17 cellular contexts compared by ENCODE assay signal in genomic region chr5:128913551-128913950, GRCh38. TPM values are rescaled to one million over a fixed set of nuclear protein-coding genes. Genes with fewer than 3 reads are reported as not detected.
DNase-seq lines count a peak whose midpoint lies in the region; ATAC-seq and TF ChIP-seq lines count a peak whose summit lies in the region.
"Had no signal": no experiment of that assay in that cellular context is flagged by ENCODE, and none has a peak within 500 bp of the region (broad histone marks: within the 10 kb centered on the region; RNA-seq: fewer than 3 reads in every experiment).

No MANE protein-coding gene starts in this region.

- no peak overlapping the region for H3K4me3 ChIP-seq in Karpas-422 (ENCODE audit: low read length)
- no peak overlapping the region for H3K4me3 ChIP-seq in lower lobe of right lung
- no peak overlapping the region for H3K4me3 ChIP-seq in neural progenitor cell
- H3K4me3 ChIP-seq: cardiac muscle cell, left ventricle myocardium inferior, thoracic aorta had no signal

- H3K79me2 ChIP-seq in Karpas-422 (ENCODE audit: low read length), result no peaks in the 10 kb centered on the region
- H3K79me2 ChIP-seq in neural progenitor cell (ENCODE audit: low read depth), result no peaks in the 10 kb centered on the region

- H2AFZ ChIP-seq in Karpas-422 (ENCODE audit: low read length) (no peak overlapping the region), neural progenitor cell (replicated peaks) (no peak overlapping the region)

- DNase-seq in Karpas-422 (peak; percentile 24), lower lobe of right lung (no peak), NCI-H345 (lab: John Stamatoyannopoulos, UW) (no peak), neural progenitor cell (ENCODE audit: low spot score) (no peak)
- DNase-seq: activated B cell treated with CpG ODN at 0.5 μM for 24 hours; effector memory CD4-positive, alpha-beta T cell; H9; left ventricle myocardium inferior; naive thymus-derived CD8-positive, alpha-beta T cell; NCI-H526 treated with DMSO at 0.1 percent for 48 hours had no signal

- H3K4me1 Mint-ChIP-seq in neural progenitor cell, result no peaks in the 10 kb centered on the region
- H3K4me1 Mint-ChIP-seq: activated B cell treated with CpG ODN at 0.5 μM for 24 hours; H9; naive thymus-derived CD8-positive, alpha-beta T cell had no signal

- H3K9me3 Mint-ChIP-seq in neural progenitor cell, result no peaks in the 10 kb centered on the region
- H3K9me3 Mint-ChIP-seq: activated B cell treated with CpG ODN at 0.5 μM for 24 hours; H9; naive thymus-derived CD8-positive, alpha-beta T cell had no signal

- H3K27me3 ChIP-seq in Karpas-422 (ENCODE audit: low read length) (no peaks in the 10 kb centered on the region), lower lobe of right lung (ENCODE audit: low read depth) (no peaks in the 10 kb centered on the region), neural progenitor cell (no peaks in the 10 kb centered on the region)
- H3K27me3 ChIP-seq: cardiac muscle cell had no signal

- intact Hi-C loops in lower lobe of right lung (cut with DNase I), result no loop called here

- no peaks in the 10 kb centered on the region for H3K36me3 ChIP-seq in Karpas-422 (ENCODE audit: insufficient read depth, low read length)
- no peaks in the 10 kb centered on the region for H3K36me3 ChIP-seq in lower lobe of right lung
- H3K36me3 ChIP-seq in neural progenitor cell, result no peaks in the 10 kb centered on the region
- H3K36me3 ChIP-seq: cardiac muscle cell, left ventricle myocardium inferior, thoracic aorta had no signal

- no peak overlapping the region for H3K4me3 Mint-ChIP-seq in neural progenitor cell
- H3K4me3 Mint-ChIP-seq: activated B cell treated with CpG ODN at 0.5 μM for 24 hours; H9; naive thymus-derived CD8-positive, alpha-beta T cell had no signal

- H3K4me2 ChIP-seq in Karpas-422 (ENCODE audit: low read depth, low read length, poor library complexity, severe bottlenecking), result no peak overlapping the region
- no peak overlapping the region for H3K4me2 ChIP-seq in neural progenitor cell

- H3K36me3 Mint-ChIP-seq in neural progenitor cell, result no peaks in the 10 kb centered on the region
- H3K36me3 Mint-ChIP-seq: naive thymus-derived CD8-positive, alpha-beta T cell had no signal

- H3K27ac ChIP-seq in Karpas-422 (ENCODE audit: low read length) (no peak overlapping the region), lower lobe of right lung (no peak overlapping the region), neural progenitor cell (no peak overlapping the region)
- H3K27ac ChIP-seq: cardiac muscle cell, left ventricle myocardium inferior, thoracic aorta had no signal

- no peaks in the 10 kb centered on the region for H3K9me2 ChIP-seq in Karpas-422 (replicated peaks; ENCODE audit: insufficient read depth, low read length)

- H4K20me1 ChIP-seq in Karpas-422 (ENCODE audit: insufficient read depth, low read depth, low read length) (no peaks in the 10 kb centered on the region), neural progenitor cell (ENCODE audit: low read depth) (no peaks in the 10 kb centered on the region)

- H3F3A ChIP-seq in neural progenitor cell (ENCODE audit: low read depth), result no peaks in the 10 kb centered on the region

- no peak overlapping the region for H3K27ac Mint-ChIP-seq in neural progenitor cell
- H3K27ac Mint-ChIP-seq: activated B cell treated with CpG ODN at 0.5 μM for 24 hours; H9; naive thymus-derived CD8-positive, alpha-beta T cell had no signal

- no peak for TF ChIP-seq CTCF in lower lobe of right lung (IDR thresholded peaks at IDR 0.05)
- no peak for TF ChIP-seq CTCF in neural progenitor cell (IDR thresholded peaks at IDR 0.05)

- no peaks in the 10 kb centered on the region for H3K4me1 ChIP-seq in Karpas-422 (ENCODE audit: low read length)
- no peaks in the 10 kb centered on the region for H3K4me1 ChIP-seq in lower lobe of right lung
- H3K4me1 ChIP-seq in neural progenitor cell, result no peaks in the 10 kb centered on the region

- H3K9ac ChIP-seq in Karpas-422 (ENCODE audit: low read length) (no peak overlapping the region), neural progenitor cell (no peak overlapping the region)

- no peaks in the 10 kb centered on the region for H3K27me3 Mint-ChIP-seq in neural progenitor cell (ENCODE audit: insufficient read depth, low read depth)
- H3K27me3 Mint-ChIP-seq: activated B cell treated with CpG ODN at 0.5 μM for 24 hours had no signal

- no peaks in the 10 kb centered on the region for H3K9me3 ChIP-seq in Karpas-422 (ENCODE audit: low read length)
- H3K9me3 ChIP-seq in lower lobe of right lung, result no peaks in the 10 kb centered on the region
- H3K9me3 ChIP-seq in neural progenitor cell (ENCODE audit: low read depth), result no peaks in the 10 kb centered on the region
- H3K9me3 ChIP-seq: left ventricle myocardium inferior, thoracic aorta had no signal

- peak; percentile 77 for ATAC-seq in GM18861 (IDR thresholded peaks at IDR 0.05; ENCODE audit: unreplicated experiment)
- peak; percentile 60 for ATAC-seq in GM21515 (IDR thresholded peaks at IDR 0.05; ENCODE audit: unreplicated experiment)
- ATAC-seq in HG02970 (IDR thresholded peaks at IDR 0.05; ENCODE audit: low FRiP score, unreplicated experiment), result peak; percentile 84
- ATAC-seq in lower lobe of right lung, result no peak
- ATAC-seq: naive thymus-derived CD8-positive, alpha-beta T cell had no signal

RNA-seq across cellular contexts. Expression of gene SLC27A6, which starts 51.7 kb away (rescaled TPM):
- not detected in 2 replicates for total RNA-seq in Karpas-422 (2014; rRNA removed; shearing (Covaris generic); ENCODE audit: low replicate concordance)
- total RNA-seq in lower lobe of right lung, result 0.15 TPM
- total RNA-seq in neural progenitor cell (ENCODE audit: low replicate concordance), result 1.9 and 7.4 TPM in 2 replicates
- total RNA-seq: activated B cell treated with CpG ODN at 0.5 μM for 24 hours; LHCN-M2; naive thymus-derived CD8-positive, alpha-beta T cell; pulmonary artery endothelial cell had no signal

Comparison
In these comparisons a context has a peak if more than half of its experiments do, and no peak if none do; other contexts are left out.
1. ATAC-seq: peak in GM18861 (single experiment), GM21515 (single experiment) and HG02970 (single experiment); none in lower lobe of right lung (0 of 2).